ENCODE assay signal across 26 cellular contexts in genomic region chr20:63076421-63076820, GRCh38.
"Had no signal": no experiment of that assay in that cellular context is flagged by ENCODE, and none has a peak within 500 bp of the region (broad histone marks: within the 10 kb centered on the region; RNA-seq: fewer than 3 reads in every experiment).

No MANE protein-coding gene starts in this region.

- H3K4me1 Mint-ChIP-seq: mesothelial cell of epicardium; nephron progenitor cell; stimulated activated effector memory CD8-positive, alpha-beta T cell treated with anti-CD3 and anti-CD28 coated beads, Interleukin-12 subunit alpha, Interleukin-12 subunit beta, amount 100 ng/mL, for 72 hours had no signal

- H3K36me3 Mint-ChIP-seq: mesothelial cell of epicardium; stimulated activated effector memory CD8-positive, alpha-beta T cell treated with anti-CD3 and anti-CD28 coated beads, Interleukin-12 subunit alpha, Interleukin-12 subunit beta, amount 100 ng/mL, for 72 hours had no signal

- ATAC-seq: esophagus mucosa; gastrocnemius medialis; heart right ventricle; left colon; mucosa of descending colon; psoas muscle; right cardiac atrium; stimulated activated effector memory CD8-positive, alpha-beta T cell treated with anti-CD3 and anti-CD28 coated beads, Interleukin-12 subunit alpha, Interleukin-12 subunit beta, amount 100 ng/mL, for 72 hours had no signal

- H3K27ac Mint-ChIP-seq: dendritic cell treated with granulocyte-macrophage colony-stimulating factor and Interleukin-4, amounts not matched to agents 40 ng/mL and 50 ng/mL, for 4 days; endodermal cell; mesothelial cell of epicardium; naive B cell; nephron progenitor cell; stimulated activated effector memory CD8-positive, alpha-beta T cell treated with anti-CD3 and anti-CD28 coated beads, Interleukin-12 subunit alpha, Interleukin-12 subunit beta, amount 100 ng/mL, for 72 hours had no signal

- DNase-seq: central memory CD4-positive, alpha-beta T cell; colonic mucosa; effector CD8-positive, alpha-beta T cell; endodermal cell; foreskin fibroblast; gastrocnemius medialis; heart right ventricle; hippocampal formation; mesenchymal stem cell; mucosa of descending colon; naive B cell; nephron progenitor cell; nucleus accumbens; psoas muscle; stimulated activated CD4-positive, alpha-beta T cell treated with anti-CD3 and anti-CD28 coated beads, Interleukin-2, amount 100 ng/mL, for 24 hours; stimulated activated CD4-positive, alpha-beta T cell treated with anti-CD3 and anti-CD28 coated beads, Interleukin-4, amount 100 ng/mL, for 24 hours; stimulated activated naive CD4-positive, alpha-beta T cell treated with Interleukin-2 at 50 U/mL for 16 hours; stomach; thyroid gland; trophoblast cell had no signal

- H3K4me3 Mint-ChIP-seq: dendritic cell treated with granulocyte-macrophage colony-stimulating factor and Interleukin-4, amounts not matched to agents 40 ng/mL and 50 ng/mL, for 4 days; endodermal cell; mesothelial cell of epicardium; naive B cell; nephron progenitor cell; stimulated activated effector memory CD8-positive, alpha-beta T cell treated with anti-CD3 and anti-CD28 coated beads, Interleukin-12 subunit alpha, Interleukin-12 subunit beta, amount 100 ng/mL, for 72 hours had no signal
